In the genomic region with DNA sequence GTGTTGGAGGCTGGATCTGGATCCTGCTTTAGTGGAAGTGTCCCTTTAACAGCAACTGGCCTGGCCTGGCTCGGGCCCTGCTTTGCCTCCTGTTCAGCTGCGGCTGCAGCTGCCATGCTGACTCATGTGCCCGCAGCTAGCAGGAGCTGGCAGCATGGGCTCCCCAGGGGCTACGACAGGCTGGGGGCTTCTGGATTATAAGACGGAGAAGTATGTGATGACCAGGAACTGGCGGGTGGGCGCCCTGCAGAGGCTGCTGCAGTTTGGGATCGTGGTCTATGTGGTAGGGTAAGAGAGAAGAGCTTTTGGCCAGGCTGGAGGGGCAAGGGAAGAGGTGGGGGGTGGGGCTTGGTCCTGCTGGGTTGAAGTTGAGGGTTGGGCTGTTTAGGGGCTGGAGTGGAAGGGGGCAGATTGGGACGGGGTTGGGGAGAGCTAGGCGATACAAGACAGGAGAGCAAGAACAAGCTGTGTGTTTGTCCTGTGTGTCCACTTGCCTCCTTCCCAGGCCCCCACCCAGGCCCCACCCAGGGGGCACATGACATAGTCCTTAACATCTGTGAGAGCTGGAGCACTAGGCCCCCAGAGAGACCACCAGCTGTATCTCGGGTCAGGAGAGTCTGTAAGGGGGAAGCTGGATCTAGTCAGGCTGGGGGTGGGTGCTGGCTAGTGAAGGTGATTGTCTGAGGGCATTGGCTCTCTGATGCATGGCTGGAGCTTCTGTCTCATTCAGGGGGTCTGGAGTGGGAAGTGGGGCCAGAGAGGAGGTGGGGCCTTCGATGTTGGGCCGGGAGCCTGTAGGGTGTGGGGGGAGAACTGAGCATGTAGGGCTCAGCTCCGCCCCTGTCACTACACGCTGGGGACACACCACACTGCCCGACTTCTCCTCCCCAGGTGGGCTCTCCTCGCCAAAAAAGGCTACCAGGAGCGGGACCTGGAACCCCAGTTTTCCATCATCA, we compare ENCODE assay signal across 8 cellular contexts.
DNase-seq lines count a peak whose midpoint lies in the region; ATAC-seq, FAIRE-seq and TF ChIP-seq lines count a peak whose summit lies in the region.

A gene (plus strand): TSS at position 115 of the 956 bp plus-strand sequence. CDS start 10 bp downstream, at position 125.

- H3K4me1 ChIP-seq in MM.1S (ENCODE audit: low read length), result no peaks in the 10 kb centered on the region; the same call in 1 of the 2 replicates
- H3K4me1 ChIP-seq in muscle layer of duodenum (ENCODE audit: control insufficient read depth in 1 of 2, insufficient read depth in 2 of 2, low read length in 2 of 2), result peaks cover 4 to 24% of the 10 kb centered on the region in 2 donors

- intact Hi-C loops in dendritic cell treated with granulocyte-macrophage colony-stimulating factor and Interleukin-4, amounts not matched to agents 40 ng/mL and 50 ng/mL, for 4 days (cut with micrococcal nuclease), result no loop called here

- DNase-seq in AG09309 (ENCODE audit: low read depth), result no peak
- DNase-seq in MM.1S, result no peak
- no peak for DNase-seq in RPMI8226
- no peak for DNase-seq in D721Med (ENCODE audit: insufficient read length, low spot score)
- DNase-seq in inferior parietal cortex (ENCODE audit: extremely low spot score), result no peak

- no peaks in the 10 kb centered on the region for H4K20me1 ChIP-seq in MM.1S (ENCODE audit: insufficient read depth, low read length)

- H3K27me3 Mint-ChIP-seq in dendritic cell treated with granulocyte-macrophage colony-stimulating factor and Interleukin-4, amounts not matched to agents 40 ng/mL and 50 ng/mL, for 4 days, result peaks cover 50% of the 10 kb centered on the region

- H2AFZ ChIP-seq in MM.1S (ENCODE audit: low read length), result no peak within 1 kb of the TSS

- peak within 1 kb of the TSS; percentile 56 for H3K4me3 ChIP-seq in AG09309 (ENCODE audit: control insufficient read depth, low read depth, low read length)
- H3K4me3 ChIP-seq in MM.1S (ENCODE audit: low read length), result peak within 1 kb of the TSS; percentile 23; the same call in 1 of the 2 replicates
- peak within 1 kb of the TSS; percentile 57 to 71 for H3K4me3 ChIP-seq in muscle layer of duodenum (ENCODE audit: low read depth in 1 of 2, low read length in 2 of 2)

- no peaks in the 10 kb centered on the region for H3K9me3 Mint-ChIP-seq in dendritic cell treated with granulocyte-macrophage colony-stimulating factor and Interleukin-4, amounts not matched to agents 40 ng/mL and 50 ng/mL, for 4 days

- H3K27ac Mint-ChIP-seq in dendritic cell treated with granulocyte-macrophage colony-stimulating factor and Interleukin-4, amounts not matched to agents 40 ng/mL and 50 ng/mL, for 4 days, result peak within 1 kb of the TSS; percentile 81

- H3K9me3 ChIP-seq in MM.1S (replicated peaks; ENCODE audit: insufficient read depth, low read length), result no peaks in the 10 kb centered on the region
- H3K9me3 ChIP-seq in muscle layer of duodenum (ENCODE audit: control insufficient read depth in 1 of 2, low read length in 2 of 2), result no peaks in the 10 kb centered on the region

- no peaks in the 10 kb centered on the region for H3K9me2 ChIP-seq in MM.1S (replicated peaks; ENCODE audit: insufficient read depth, low read length)

- no peak for FAIRE-seq in D721Med (lab: Jason Lieb, UNC)

- ATAC-seq in GM19035 (IDR thresholded peaks at IDR 0.05; ENCODE audit: unreplicated experiment), result no peak

- peak within 1 kb of the TSS; percentile 71 for H3K4me3 Mint-ChIP-seq in dendritic cell treated with granulocyte-macrophage colony-stimulating factor and Interleukin-4, amounts not matched to agents 40 ng/mL and 50 ng/mL, for 4 days

- H3K27me3 ChIP-seq in MM.1S (replicated peaks; ENCODE audit: insufficient read depth, low read length) (peaks cover 55% of the 10 kb centered on the region), muscle layer of duodenum (ENCODE audit: low read depth, low read length) (no peaks in the 10 kb centered on the region)

- H3K36me3 ChIP-seq in MM.1S (replicated peaks; ENCODE audit: insufficient read depth, low read length), result no peaks in the 10 kb centered on the region
- H3K36me3 ChIP-seq in muscle layer of duodenum (ENCODE audit: control insufficient read depth in 1 of 2, insufficient read depth in 2 of 2, low read length in 2 of 2), result no peaks in the 10 kb centered on the region

- peak within 1 kb of the TSS; percentile 70 for H3K4me2 ChIP-seq in MM.1S (ENCODE audit: low read depth, low read length)

- H3K36me3 Mint-ChIP-seq in dendritic cell treated with granulocyte-macrophage colony-stimulating factor and Interleukin-4, amounts not matched to agents 40 ng/mL and 50 ng/mL, for 4 days (ENCODE audit: low read depth), result no peaks in the 10 kb centered on the region

- no peaks in the 10 kb centered on the region for H3K79me2 ChIP-seq in MM.1S (ENCODE audit: low read length)

- peaks cover 18% of the 10 kb centered on the region for H3K4me1 Mint-ChIP-seq in dendritic cell treated with granulocyte-macrophage colony-stimulating factor and Interleukin-4, amounts not matched to agents 40 ng/mL and 50 ng/mL, for 4 days (ENCODE audit: low read depth)

- no peak for TF ChIP-seq CTCF in AG09309 (IDR thresholded peaks at IDR 0.05; ENCODE audit: control insufficient read depth, insufficient read depth, low read depth, low read length, missing control alignments)
- TF ChIP-seq CTCF in MM.1S (IDR thresholded peaks at IDR 0.05; ENCODE audit: low read length), result no peak
- no peak for TF ChIP-seq CTCF in D721Med (IDR thresholded peaks at IDR 0.05; ENCODE audit: insufficient read depth, missing control alignments)

- H3K9ac ChIP-seq in MM.1S (ENCODE audit: low read length), result no peak within 1 kb of the TSS

- no peak within 1 kb of the TSS for H3K27ac ChIP-seq in MM.1S (ENCODE audit: low read length)
- no peak within 1 kb of the TSS for H3K27ac ChIP-seq in muscle layer of duodenum (ENCODE audit: low read length)

- H3F3A ChIP-seq in MM.1S (ENCODE audit: insufficient read depth, low read length), result no peaks in the 10 kb centered on the region
